Comparison of ENCODE assay signal across 22 cellular contexts in genomic region chr6:9789201-9789600, GRCh38.
DNase-seq lines count a peak whose midpoint lies in the region; ATAC-seq and TF ChIP-seq lines count a peak whose summit lies in the region.
"Had no signal": no experiment of that assay in that cellular context is flagged by ENCODE, and none has a peak within 500 bp of the region (broad histone marks: within the 10 kb centered on the region; RNA-seq: fewer than 3 reads in every experiment).

No MANE protein-coding gene starts in this region.

- no peak overlapping the region for H3K27ac Mint-ChIP-seq in WTC11
- H3K27ac Mint-ChIP-seq: activated naive CD4-positive, alpha-beta T cell treated with anti-CD3 and anti-CD28 coated beads for 36 hours; CD8-positive, alpha-beta memory T cell; naive thymus-derived CD4-positive, alpha-beta T cell had no signal

- POLR2A ChIA-PET in WTC11 (lab: Charles Lee), result no interaction called here

- H3K9me3 Mint-ChIP-seq in WTC11, result no peaks in the 10 kb centered on the region
- H3K9me3 Mint-ChIP-seq: activated naive CD4-positive, alpha-beta T cell treated with anti-CD3 and anti-CD28 coated beads for 36 hours; activated T-cell treated with anti-CD3 and anti-CD28 coated beads, Interleukin-2, amount 50 U/mL, for 4 hours had no signal

- H3K4me1 ChIP-seq in foreskin keratinocyte (no peaks in the 10 kb centered on the region), osteoblast (ENCODE audit: insufficient read depth, low read length) (no peaks in the 10 kb centered on the region)
- H3K4me1 ChIP-seq: ascending aorta, sigmoid colon had no signal

- no peaks in the 10 kb centered on the region for H3K9me3 ChIP-seq in osteoblast (ENCODE audit: low read depth, low read length)
- H3K9me3 ChIP-seq: ascending aorta, sigmoid colon, SK-N-SH had no signal

- no peaks in the 10 kb centered on the region for H3K27me3 Mint-ChIP-seq in WTC11 (ENCODE audit: low read depth)
- H3K27me3 Mint-ChIP-seq: CD8-positive, alpha-beta memory T cell had no signal

- in situ Hi-C loops in Caki2 (cut with HindIII; ENCODE audit: low pct_unique_long_range_greater_than_20kb, low sequenced_read_pairs), result no loop called here

- DNase-seq in Caki2 (ENCODE audit: low read depth) (peak; percentile 4), HS-27A (ENCODE audit: low read depth) (peak; percentile 38), WTC11 (ENCODE audit: low spot score) (peak; percentile 19), foreskin keratinocyte (peak; percentile 6 to 10), osteoblast (ENCODE audit: insufficient read length, low spot score, missing footprints) (no peak), NCI-H2227 treated with DMSO at 0.1 percent for 48 hours (lab: John Stamatoyannopoulos, UW) (no peak)
- DNase-seq: activated naive CD4-positive, alpha-beta T cell treated with anti-CD3 and anti-CD28 coated beads for 36 hours; activated T-cell treated with anti-CD3 and anti-CD28 coated beads, Interleukin-2, amount 50 U/mL, for 4 hours; CD8-positive, alpha-beta memory T cell; DND-41; naive thymus-derived CD4-positive, alpha-beta T cell; NCI-H1436 treated with DMSO at 0.1 percent for 48 hours; NCI-H82; sigmoid colon; SK-N-SH; stimulated activated naive CD4-positive, alpha-beta T cell had no signal

- no peak overlapping the region for H3K4me3 ChIP-seq in osteoblast (ENCODE audit: insufficient read depth, low read length)
- H3K4me3 ChIP-seq: ascending aorta, sigmoid colon had no signal

- no peak overlapping the region for H3K27ac ChIP-seq in foreskin keratinocyte
- H3K27ac ChIP-seq in osteoblast (ENCODE audit: low read depth, low read length), result no peak overlapping the region
- H3K27ac ChIP-seq: ascending aorta, sigmoid colon had no signal

- no peak overlapping the region for H2AFZ ChIP-seq in osteoblast (ENCODE audit: low read length)

- no peak overlapping the region for H3K4me2 ChIP-seq in osteoblast (ENCODE audit: insufficient read depth, low read length)
- H3K4me2 ChIP-seq: SK-N-SH had no signal

- H3K36me3 ChIP-seq in osteoblast (ENCODE audit: insufficient read depth, low read length), result no peaks in the 10 kb centered on the region
- H3K36me3 ChIP-seq: ascending aorta, sigmoid colon had no signal

- ATAC-seq in WTC11 (peak; percentile 69), foreskin keratinocyte (peak; percentile 42), HG03025 (IDR thresholded peaks at IDR 0.05; ENCODE audit: low FRiP score, unreplicated experiment) (no peak), esophagus mucosa (no peak)
- ATAC-seq: activated CD4-positive, CD25-positive, alpha-beta regulatory T cell treated with anti-CD3 and anti-CD28 coated beads, Interleukin-2, amount 50 U/mL, for 24 hours; activated T-cell treated with anti-CD3 and anti-CD28 coated beads, Interleukin-2, amount 50 U/mL, for 4 hours; HCT116; naive thymus-derived CD4-positive, alpha-beta T cell; Panc1 had no signal

- TF ChIP-seq CTCF in WTC11 (IDR thresholded peaks at IDR 0.05), result no peak
- peak; percentile 10 for TF ChIP-seq CTCF in foreskin keratinocyte (conservative IDR thresholded peaks at IDR 0.05)
- TF ChIP-seq CTCF in osteoblast (IDR thresholded peaks at IDR 0.05; ENCODE audit: extremely low read depth, low read depth, low read length), result no peak

- H3K27me3 ChIP-seq in foreskin keratinocyte (no peaks in the 10 kb centered on the region), osteoblast (ENCODE audit: insufficient read depth, low read length) (no peaks in the 10 kb centered on the region)
- H3K27me3 ChIP-seq: ascending aorta, sigmoid colon had no signal

- H3K4me1 Mint-ChIP-seq in WTC11, result peaks cover 22% of the 10 kb centered on the region
- H3K4me1 Mint-ChIP-seq: CD8-positive, alpha-beta memory T cell; naive thymus-derived CD4-positive, alpha-beta T cell had no signal

- CTCF ChIA-PET in WTC11 (lab: Charles Lee), result no interaction called here

- no peaks in the 10 kb centered on the region for H3K36me3 Mint-ChIP-seq in WTC11
- H3K36me3 Mint-ChIP-seq: CD8-positive, alpha-beta memory T cell; naive thymus-derived CD4-positive, alpha-beta T cell had no signal

- H3K79me2 ChIP-seq in osteoblast (ENCODE audit: insufficient read depth, low read length), result no peaks in the 10 kb centered on the region

- H4K20me1 ChIP-seq in osteoblast (ENCODE audit: insufficient read depth, low read length), result no peaks in the 10 kb centered on the region

- no peak overlapping the region for H3K4me3 Mint-ChIP-seq in WTC11
- H3K4me3 Mint-ChIP-seq: activated naive CD4-positive, alpha-beta T cell treated with anti-CD3 and anti-CD28 coated beads for 36 hours; activated T-cell treated with anti-CD3 and anti-CD28 coated beads, Interleukin-2, amount 50 U/mL, for 4 hours; CD8-positive, alpha-beta memory T cell; naive thymus-derived CD4-positive, alpha-beta T cell had no signal

TF ChIP-seq in WTC11, 78 proteins besides CTCF, POLR2A, EP300 and RAD21:
- TF ChIP-seq E2F4 (CRISPR knock-in tag; IDR thresholded peaks at IDR 0.05; ENCODE audit: borderline replicate concordance, low read depth) (no peak), PRDM15 (CRISPR knock-in tag; IDR thresholded peaks at IDR 0.05) (no peak), HMGA2 (CRISPR knock-in tag; IDR thresholded peaks at IDR 0.05) (no peak), ELF4 (CRISPR knock-in tag; IDR thresholded peaks at IDR 0.05; ENCODE audit: low read depth) (no peak), FOXP1 (CRISPR knock-in tag; IDR thresholded peaks at IDR 0.05; ENCODE audit: borderline replicate concordance) (no peak), RORB (CRISPR knock-in tag; IDR thresholded peaks at IDR 0.05) (no peak)

Comparison
In these comparisons a context has a peak if more than half of its experiments do, and no peak if none do; other contexts are left out.
1. DNase-seq: peak in Caki2 (single experiment), HS-27A (single experiment), WTC11 (single experiment) and foreskin keratinocyte (2 of 2); none in osteoblast (single experiment) and NCI-H2227 treated with DMSO at 0.1 percent for 48 hours (single experiment).
2. ATAC-seq: peak in WTC11 (single experiment) and foreskin keratinocyte (single experiment); none in HG03025 (single experiment) and esophagus mucosa (single experiment).